In the genomic region with DNA sequence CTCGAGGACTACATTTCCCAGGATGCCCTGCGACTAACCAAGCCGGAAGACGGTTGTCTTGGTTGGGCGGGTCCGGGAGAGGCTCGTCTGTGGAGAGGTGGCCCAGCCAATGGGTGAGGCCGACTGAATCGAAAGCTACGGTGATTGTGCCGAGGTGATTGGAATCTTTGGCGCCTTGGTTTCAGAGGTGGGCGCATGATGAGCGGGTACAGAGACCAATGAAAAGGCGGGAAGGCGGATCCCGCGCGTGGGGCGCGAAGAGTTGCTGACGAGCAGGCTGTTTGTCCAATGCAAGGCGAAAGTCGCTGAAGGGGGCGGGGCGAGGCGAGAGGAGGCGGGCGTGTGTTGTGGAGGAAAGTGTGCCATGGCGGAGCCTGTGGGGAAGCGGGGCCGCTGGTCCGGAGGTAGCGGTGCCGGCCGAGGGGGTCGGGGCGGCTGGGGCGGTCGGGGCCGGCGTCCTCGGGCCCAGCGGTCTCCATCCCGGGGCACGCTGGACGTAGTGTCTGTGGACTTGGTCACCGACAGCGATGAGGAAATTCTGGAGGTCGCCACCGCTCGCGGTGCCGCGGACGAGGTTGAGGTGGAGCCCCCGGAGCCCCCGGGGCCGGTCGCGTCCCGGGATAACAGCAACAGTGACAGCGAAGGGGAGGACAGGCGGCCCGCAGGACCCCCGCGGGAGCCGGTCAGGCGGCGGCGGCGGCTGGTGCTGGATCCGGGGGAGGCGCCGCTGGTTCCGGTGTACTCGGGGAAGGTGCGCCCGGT, we compare ENCODE assay signal across 8 cellular contexts. TPM values are rescaled to one million over a fixed set of nuclear protein-coding genes. Genes with fewer than 3 reads are reported as not detected.
DNase-seq lines count a peak whose midpoint lies in the region; ATAC-seq, FAIRE-seq and TF ChIP-seq lines count a peak whose summit lies in the region.

TSS of gene NFATC2IP (plus strand) at position 290 of the 762 bp plus-strand sequence. CDS start at position 365, 75 bp downstream.

- TF ChIP-seq RAD21 in H1 (IDR thresholded peaks at IDR 0.05 in 1 of 2, conservative IDR thresholded peaks at IDR 0.05 in 1 of 2; ENCODE audit: low read depth in 2 of 2, low read length in 2 of 2): no peak

- peak within 1 kb of the TSS; percentile 66 to 89 (median 77) for H3K9ac ChIP-seq in H1 (replicated peaks in 1 of 4; ENCODE audit: extremely low read depth in 1 of 4, low read depth in 3 of 4, low read length in 3 of 4)

- peak in 1 of 2 experiments; percentile 47; a peak in 1 of 3 replicates for TF ChIP-seq POLR2A in H1 (IDR thresholded peaks at IDR 0.05; ENCODE audit: control extremely low read depth in 1 of 2, low read depth in 2 of 2, low read length in 2 of 2)

- H3K9me3 Mint-ChIP-seq in memory B cell: no peaks in the 10 kb centered on the region

- no peak for TF ChIP-seq CTCF in H1 (IDR thresholded peaks at IDR 0.05; ENCODE audit: control extremely low read depth in 1 of 3, insufficient read depth in 1 of 3, low read depth in 1 of 3, low read length in 3 of 3)

- no peak within 1 kb of the TSS for H2AFZ ChIP-seq in H1 (ENCODE audit: low read length)

- H3K23me2 ChIP-seq in H1 (ENCODE audit: low read depth, low read length): peaks cover 1% of the 10 kb centered on the region; the same call in 1 of the 2 replicates

- no peak within 1 kb of the TSS; the same call in 1 of the 2 replicates for H3K27ac ChIP-seq in H1 (ENCODE audit: low read depth, low read length)

- no peak within 1 kb of the TSS for H2AK5ac ChIP-seq in H1 (ENCODE audit: low read depth, low read length)

- H3K36me3 ChIP-seq in H1 (ENCODE audit: control insufficient read depth in 2 of 4, insufficient read depth in 4 of 4, low read length in 3 of 4): peaks cover 10 to 30% (median 22%) of the 10 kb centered on the region in 4 experiments; a peak in 7 of 8 replicates

- peaks cover 3 to 16% of the 10 kb centered on the region in 2 experiments; a peak in 3 of 4 replicates for H3K79me2 ChIP-seq in H1 (ENCODE audit: control insufficient read depth in 1 of 2, insufficient read depth in 2 of 2, low read length in 2 of 2)

- H4K20me1 ChIP-seq in H1 (replicated peaks in 1 of 2; ENCODE audit: control insufficient read depth in 1 of 2, insufficient read depth in 2 of 2, low read length in 2 of 2): peaks cover 0 to 2% of the 10 kb centered on the region in 2 experiments

- H3K4me3 ChIP-seq in H1 (ENCODE audit: extremely low read depth in 1 of 4, insufficient read depth in 2 of 4, low read depth in 3 of 4, low read length in 4 of 4): peak within 1 kb of the TSS; percentile 76 to 98 (median 77)

- H3K79me1 ChIP-seq in H1 (ENCODE audit: low read depth, low read length): peaks cover 7% of the 10 kb centered on the region

- H2BK12ac ChIP-seq in H1 (ENCODE audit: low read depth, low read length): no peak within 1 kb of the TSS

- H3K14ac ChIP-seq in H1 (ENCODE audit: insufficient read length): no peak within 1 kb of the TSS

- H3K27me3 Mint-ChIP-seq in memory B cell: no peaks in the 10 kb centered on the region

- no peak within 1 kb of the TSS for H4K91ac ChIP-seq in H1 (replicated peaks; ENCODE audit: insufficient read length, low read length)

- peak within 1 kb of the TSS; percentile 96 for H3K4me3 Mint-ChIP-seq in memory B cell

- no peak within 1 kb of the TSS for H3K23ac ChIP-seq in H1 (ENCODE audit: insufficient read length)

- no peaks in the 10 kb centered on the region for H3K27me3 ChIP-seq in H1 (replicated peaks in 1 of 4; ENCODE audit: control insufficient read depth in 3 of 4, extremely low read depth in 1 of 4, insufficient read depth in 3 of 4, low read length in 3 of 4)

- peak within 1 kb of the TSS; percentile 74 for H3K56ac ChIP-seq in H1 (replicated peaks; ENCODE audit: insufficient read length, low read depth, low read length)

- peak; percentile 75 for FAIRE-seq in HTR-8/SVneo (lab: Jason Lieb, UNC)
- peak; percentile 76 for FAIRE-seq in H1 (lab: Jason Lieb, UNC)

- H4K5ac ChIP-seq in H1 (ENCODE audit: insufficient read length, low read depth, low read length): no peak within 1 kb of the TSS

- H2BK20ac ChIP-seq in H1 (ENCODE audit: low read length): no peak within 1 kb of the TSS

- WGBS in H1 (ENCODE audit: extremely low coverage in 1 of 2, insufficient coverage in 1 of 2, insufficient read length in 1 of 2, insufficient replicate concordance in 2 of 2, low coverage in 1 of 2, low lambda C conversion rate in 2 of 2, missing lambda C conversion rate in 1 of 2), 2 experiments: 0% methylated on average over 37 of the region's 79 CpGs; no CpG with 5 or more reads in 1 of the 2 experiments

- H3K4me1 ChIP-seq in H1 (replicated peaks in 1 of 4; ENCODE audit: control insufficient read depth in 3 of 4, insufficient read depth in 4 of 4, low read length in 3 of 4): peaks cover 0 to 7% (median under 1%) of the 10 kb centered on the region in 4 experiments; a peak in 3 of 7 replicates

- no peak within 1 kb of the TSS for H2BK15ac ChIP-seq in H1 (ENCODE audit: low read length)

- H3K4me1 Mint-ChIP-seq in memory B cell: peaks cover 19% of the 10 kb centered on the region

- POLR2A ChIA-PET in H1 (lab: Charles Lee; ENCODE audit: partially characterized antibody): interaction anchor here (0.6 to 2.2 kb wide), 14 partner anchors 11 to 128 kb away, joined by 3 to 13 read pairs (median 4); partner anchors contain the start of genes ATXN2L and SH2B1

- TF ChIP-seq EP300 in H1 (IDR thresholded peaks at IDR 0.05; ENCODE audit: borderline replicate concordance in 1 of 2, low read depth in 2 of 2, low read length in 2 of 2): no peak

- peaks cover 8% of the 10 kb centered on the region for H3K36me3 Mint-ChIP-seq in memory B cell

- H3K18ac ChIP-seq in H1 (ENCODE audit: extremely low read depth, low read length): no peak within 1 kb of the TSS; the same call in none of the 2 replicates

- ATAC-seq in GM21367 (IDR thresholded peaks at IDR 0.05; ENCODE audit: unreplicated experiment) (peak; percentile 87), memory B cell (ENCODE audit: low read depth) (peak; percentile 91)

- peak within 1 kb of the TSS; percentile 71 to 76 for H3K4me2 ChIP-seq in H1 (ENCODE audit: insufficient read depth in 1 of 2, low read depth in 2 of 2, low read length in 2 of 2)

- peak within 1 kb of the TSS; percentile 78 for H2BK5ac ChIP-seq in H1 (ENCODE audit: low read depth, low read length)

- peak within 1 kb of the TSS; percentile 86 for H3K27ac Mint-ChIP-seq in memory B cell

- DNase-seq in COLO829 (ENCODE audit: low spot score): peak; percentile 100
- peak; percentile 99 for DNase-seq in HTR-8/SVneo (ENCODE audit: insufficient read length, low spot score)
- DNase-seq in NOMO-1 treated with dmso at 0.1 percent for 144 hours (lab: John Stamatoyannopoulos, UW; ENCODE audit: unreplicated experiment): peak; percentile 98
- DNase-seq in activated CD8-positive, alpha-beta memory T cell treated with anti-CD3 and anti-CD28 coated beads for 48 hours (ENCODE audit: low read depth in 2 of 3, low spot score in 2 of 3): peak; percentile 98 to 99 (median 99)
- peak; percentile 99 for DNase-seq in H1 (ENCODE audit: low read depth in 1 of 2, low spot score in 2 of 2)
- DNase-seq in memory B cell (ENCODE audit: low spot score in 2 of 2): peak; percentile 98 to 99
- peak; percentile 99 for DNase-seq in stimulated activated CD8-positive, alpha-beta memory T cell treated with anti-CD3 and anti-CD28 coated beads, Interleukin-12 subunit alpha, Interleukin-12 subunit beta, amount 100 ng/mL, for 24 hours (ENCODE audit: extremely low read depth)

- H3K9me3 ChIP-seq in H1 (ENCODE audit: insufficient read depth in 2 of 2, low read depth in 1 of 2, low read length in 1 of 2): no peaks in the 10 kb centered on the region

- no peak within 1 kb of the TSS for H3K4ac ChIP-seq in H1 (replicated peaks; ENCODE audit: insufficient read length, low read depth, low read length)

- H2BK120ac ChIP-seq in H1 (replicated peaks; ENCODE audit: low read depth, low read length): no peak within 1 kb of the TSS

- peak within 1 kb of the TSS; percentile 87 for H4K8ac ChIP-seq in H1 (ENCODE audit: extremely low read depth, insufficient read depth, low read length)

- CTCF ChIA-PET in H1 (lab: Charles Lee; ENCODE audit: partially characterized antibody): interaction anchor here (0.6 to 3.0 kb wide), 8 partner anchors 9 to 458 kb away, joined by 3 to 22 read pairs (median 4); partner anchors contain the start of gene SPNS1

TF ChIP-seq in H1, 55 proteins besides CTCF, POLR2A, EP300 and RAD21 (continues in another document):
- TF ChIP-seq TEAD4 (IDR thresholded peaks at IDR 0.05; ENCODE audit: low read depth, low read length): no peak
- TF ChIP-seq HDAC6 (IDR thresholded peaks at IDR 0.05; ENCODE audit: low read depth, low read length): no peak
- no peak for TF ChIP-seq POU5F1 (IDR thresholded peaks at IDR 0.05; ENCODE audit: low read depth, low read length)
- TF ChIP-seq, protein P1, sequence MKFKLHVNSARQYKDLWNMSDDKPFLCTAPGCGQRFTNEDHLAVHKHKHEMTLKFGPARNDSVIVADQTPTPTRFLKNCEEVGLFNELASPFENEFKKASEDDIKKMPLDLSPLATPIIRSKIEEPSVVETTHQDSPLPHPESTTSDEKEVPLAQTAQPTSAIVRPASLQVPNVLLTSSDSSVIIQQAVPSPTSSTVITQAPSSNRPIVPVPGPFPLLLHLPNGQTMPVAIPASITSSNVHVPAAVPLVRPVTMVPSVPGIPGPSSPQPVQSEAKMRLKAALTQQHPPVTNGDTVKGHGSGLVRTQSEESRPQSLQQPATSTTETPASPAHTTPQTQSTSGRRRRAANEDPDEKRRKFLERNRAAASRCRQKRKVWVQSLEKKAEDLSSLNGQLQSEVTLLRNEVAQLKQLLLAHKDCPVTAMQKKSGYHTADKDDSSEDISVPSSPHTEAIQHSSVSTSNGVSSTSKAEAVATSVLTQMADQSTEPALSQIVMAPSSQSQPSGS (IDR thresholded peaks at IDR 0.05; ENCODE audit: low read length): no peak
- TF ChIP-seq EZH2 (IDR thresholded peaks at IDR 0.05; ENCODE audit: low read depth, low read length, severe bottlenecking): no peak
- TF ChIP-seq RFX5 (IDR thresholded peaks at IDR 0.05; ENCODE audit: borderline replicate concordance, low read depth, low read length): no peak
- no peak for TF ChIP-seq CHD1 (IDR thresholded peaks at IDR 0.05; ENCODE audit: low read depth, low read length)
- peak; percentile 78; the same call in 1 of the 2 replicates for TF ChIP-seq TAF1 (IDR thresholded peaks at IDR 0.05; ENCODE audit: low read depth, low read length)

RNA-seq across cellular contexts. Expression of gene NFATC2IP, which starts in this region (rescaled TPM):
- total RNA-seq in H1 (2021; fragmentation: NEBNext Ultra II Directional; extraction: Animal tissue kit (Norgen Biotek cat#: 25700)): 54.4 and 56.0 TPM in 2 replicates
- polyA plus RNA-seq in H1 (2011; rRNA removed): 71.5 and 73.3 TPM in 2 replicates
- polyA plus RNA-seq in H1 (2011; cell fraction: cytosol; rRNA removed): 86.2 TPM
- 140 TPM for polyA plus RNA-seq in H1 (2011; cell fraction: nucleus; rRNA removed)
- 75.2 to 84.1 TPM (median 78.7 TPM) in 4 replicates for polyA plus RNA-seq in H1 (2012, experiment 1 of 2)
- 41.1 TPM for polyA plus RNA-seq in H1 (2012, experiment 2 of 2)
- polyA plus RNA-seq in H1 (2013, experiment 1 of 2): 45.8 TPM
- polyA plus RNA-seq in H1 (2013, experiment 2 of 2): 38.1 TPM
- polyA minus RNA-seq in H1 (2011; rRNA and poly(A)+ RNA removed): 67.6 and 74.7 TPM in 2 replicates
- polyA minus RNA-seq in H1 (2011; cell fraction: cytosol; rRNA and poly(A)+ RNA removed): 27.4 TPM
- polyA minus RNA-seq in H1 (2011; cell fraction: nucleus; rRNA and poly(A)+ RNA removed): 67.3 TPM
